26 cellular contexts compared by ENCODE assay signal in the genomic region with DNA sequence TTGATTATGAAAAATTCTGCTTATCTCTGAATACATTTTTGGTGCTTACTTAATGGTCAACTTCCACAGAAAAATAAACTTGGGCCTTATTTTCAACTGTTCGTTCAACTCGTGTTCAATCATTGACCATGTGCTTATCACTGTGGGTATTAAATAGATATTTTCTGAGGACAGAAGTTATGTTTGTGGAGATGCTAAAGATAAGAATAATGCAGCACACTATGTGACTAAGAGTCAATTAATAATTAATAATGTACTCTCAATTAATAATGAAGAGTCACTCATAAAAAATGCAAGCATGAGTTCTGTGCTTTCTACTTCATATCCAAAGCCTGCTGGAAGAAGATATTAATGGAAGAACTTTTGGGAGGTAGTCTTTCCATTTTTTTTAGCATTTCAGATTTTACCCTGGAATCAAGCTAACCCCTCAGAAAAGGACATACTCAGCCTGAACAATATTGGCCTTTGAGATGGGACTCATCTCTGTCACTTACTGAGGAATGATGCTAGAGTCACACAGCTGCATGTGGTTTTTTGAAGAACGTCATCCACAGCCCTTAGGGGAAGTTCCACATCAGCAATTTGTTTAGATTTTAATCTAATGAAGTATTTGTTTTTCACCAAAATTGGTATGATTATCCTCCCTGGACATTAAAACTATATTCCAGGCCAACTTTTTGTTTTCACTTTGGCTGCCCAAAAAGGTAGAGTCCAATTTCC.
DNase-seq lines count a peak whose midpoint lies in the region; ATAC-seq and FAIRE-seq lines count a peak whose summit lies in the region.
"Had no signal": no experiment of that assay in that cellular context is flagged by ENCODE, and none has a peak within 500 bp of the region (broad histone marks: within the 10 kb centered on the region; RNA-seq: fewer than 3 reads in every experiment).

No MANE protein-coding gene starts in this region.

- H3K4me1 Mint-ChIP-seq in activated CD4-positive, alpha-beta T cell treated with anti-CD3 and anti-CD28 coated beads, Interleukin-2, amount 10 ng/mL, durations not matched to agents 24 days and 14 days: peaks cover 4% of the 10 kb centered on the region
- H3K4me1 Mint-ChIP-seq: H9, T-cell had no signal

- WGBS in small intestine, 3 donors: 75 to 90% (median 76%) methylated on average over 3 of the region's 3 CpGs

- H3K4me1 ChIP-seq in small intestine (ENCODE audit: control insufficient read depth in 2 of 2, insufficient read depth in 1 of 2, low read depth in 1 of 2, low read length in 1 of 2): no peaks in the 10 kb centered on the region
- H3K4me1 ChIP-seq: BLaER1, left ventricle myocardium inferior, tibial nerve had no signal

- FAIRE-seq in small intestine (lab: Jason Lieb, UNC): no peak
- FAIRE-seq: GM12878, HTR-8/SVneo had no signal

- intact Hi-C loops in activated CD4-positive, alpha-beta T cell treated with anti-CD3 and anti-CD28 coated beads, Interleukin-2, amount 10 ng/mL, durations not matched to agents 24 days and 14 days (cut with micrococcal nuclease): no loop called here

- H3K27me3 ChIP-seq in small intestine (ENCODE audit: control insufficient read depth in 2 of 2, insufficient read depth in 2 of 2, low read length in 2 of 2): no peaks in the 10 kb centered on the region
- H3K27me3 ChIP-seq: BLaER1, brain microvascular endothelial cell, tibial nerve had no signal

- H3K36me3 ChIP-seq in small intestine (ENCODE audit: control insufficient read depth in 2 of 2, insufficient read depth in 2 of 2, low read length in 2 of 2): no peaks in the 10 kb centered on the region
- H3K36me3 ChIP-seq: BLaER1, brain microvascular endothelial cell, left ventricle myocardium inferior, tibial nerve had no signal

- peaks cover 33% of the 10 kb centered on the region for H3K27me3 Mint-ChIP-seq in activated CD4-positive, alpha-beta T cell treated with anti-CD3 and anti-CD28 coated beads, Interleukin-2, amount 10 ng/mL, durations not matched to agents 24 days and 14 days
- H3K27me3 Mint-ChIP-seq: dendritic cell treated with granulocyte-macrophage colony-stimulating factor and Interleukin-4, amounts not matched to agents 40 ng/mL and 50 ng/mL, for 4 days had no signal

- no peak overlapping the region for H3K27ac Mint-ChIP-seq in activated CD4-positive, alpha-beta T cell treated with anti-CD3 and anti-CD28 coated beads, Interleukin-2, amount 10 ng/mL, durations not matched to agents 24 days and 14 days
- H3K27ac Mint-ChIP-seq: activated CD4-positive, alpha-beta memory T cell treated with anti-CD3 and anti-CD28 coated beads for 36 hours; activated naive CD8-positive, alpha-beta T cell treated with anti-CD3 and anti-CD28 coated beads, Interleukin-2, amount 10 ng/mL, durations not matched to agents 7 days and 5 days; dendritic cell treated with granulocyte-macrophage colony-stimulating factor and Interleukin-4, amounts not matched to agents 40 ng/mL and 50 ng/mL, for 4 days; H9; T-cell had no signal

- ATAC-seq in GM21786 (IDR thresholded peaks at IDR 0.05; ENCODE audit: unreplicated experiment) (peak; percentile 60), HG03159 (IDR thresholded peaks at IDR 0.05; ENCODE audit: unreplicated experiment) (peak; percentile 69), GM21717 (IDR thresholded peaks at IDR 0.05; ENCODE audit: unreplicated experiment) (no peak)
- ATAC-seq: activated T-cell treated with anti-CD3 and anti-CD28 coated beads, Interleukin-2, amount 50 U/mL, for 4 hours; GM12878; T-cell had no signal

- no peak overlapping the region for H3K4me3 ChIP-seq in small intestine (ENCODE audit: low read depth in 1 of 2, low read length in 2 of 2)
- H3K4me3 ChIP-seq: BLaER1, GM12878, left ventricle myocardium inferior, tibial nerve had no signal

- no peak overlapping the region for H3K4me3 Mint-ChIP-seq in activated CD4-positive, alpha-beta T cell treated with anti-CD3 and anti-CD28 coated beads, Interleukin-2, amount 10 ng/mL, durations not matched to agents 24 days and 14 days
- H3K4me3 Mint-ChIP-seq: activated CD4-positive, alpha-beta memory T cell treated with anti-CD3 and anti-CD28 coated beads for 36 hours; activated naive CD8-positive, alpha-beta T cell treated with anti-CD3 and anti-CD28 coated beads, Interleukin-2, amount 10 ng/mL, durations not matched to agents 7 days and 5 days; activated T-cell treated with anti-CD3 and anti-CD28 coated beads, Interleukin-2, amount 50 U/mL, for 4 hours; dendritic cell treated with granulocyte-macrophage colony-stimulating factor and Interleukin-4, amounts not matched to agents 40 ng/mL and 50 ng/mL, for 4 days; H9; T-cell had no signal

- no peak overlapping the region for H3K27ac ChIP-seq in small intestine (ENCODE audit: low read depth in 1 of 2, low read length in 1 of 2)
- H3K27ac ChIP-seq: BLaER1, brain microvascular endothelial cell, left ventricle myocardium inferior, tibial nerve had no signal

- peak; percentile 21 for DNase-seq in activated CD4-positive, alpha-beta T cell treated with anti-CD3 and anti-CD28 coated beads, Interleukin-2, amount 10 ng/mL, durations not matched to agents 24 days and 14 days
- no peak for DNase-seq in activated CD4-positive, alpha-beta T cell treated with anti-CD3 and anti-CD28 coated beads for 48 hours
- DNase-seq in effector CD8-positive, alpha-beta T cell (lab: John Stamatoyannopoulos, UW): no peak
- no peak for DNase-seq in activated CD8-positive, alpha-beta memory T cell treated with anti-CD3 and anti-CD28 coated beads, Interleukin-2, amount 50 U/mL, for 4 hours
- DNase-seq in small intestine: no peak
- DNase-seq: activated CD4-positive, alpha-beta memory T cell treated with anti-CD3 and anti-CD28 coated beads for 36 hours; activated naive CD8-positive, alpha-beta T cell treated with anti-CD3 and anti-CD28 coated beads, Interleukin-2, amount 10 ng/mL, durations not matched to agents 7 days and 5 days; activated T-cell treated with anti-CD3 and anti-CD28 coated beads, Interleukin-2, amount 50 U/mL, for 4 hours; brain microvascular endothelial cell; GDM1; H9; left ventricle myocardium inferior; NCI-H1694; NCI-H446; NK-92 treated with Interleukin-12 subunit alpha and Interleukin-12 subunit beta, amount 100 ng/mL, for 24 hours; retina; stimulated activated naive CD4-positive, alpha-beta T cell; T-cell had no signal

- no peaks in the 10 kb centered on the region for H3K36me3 Mint-ChIP-seq in activated CD4-positive, alpha-beta T cell treated with anti-CD3 and anti-CD28 coated beads, Interleukin-2, amount 10 ng/mL, durations not matched to agents 24 days and 14 days (ENCODE audit: low read depth)
- H3K36me3 Mint-ChIP-seq: activated CD4-positive, alpha-beta memory T cell treated with anti-CD3 and anti-CD28 coated beads for 36 hours; activated naive CD8-positive, alpha-beta T cell treated with anti-CD3 and anti-CD28 coated beads, Interleukin-2, amount 10 ng/mL, durations not matched to agents 7 days and 5 days; T-cell had no signal

- H3K9me3 ChIP-seq in small intestine (ENCODE audit: control insufficient read depth, low read depth): no peaks in the 10 kb centered on the region
- H3K9me3 ChIP-seq: BLaER1, left ventricle myocardium inferior, tibial nerve had no signal

- peaks cover 3% of the 10 kb centered on the region for H3K9me3 Mint-ChIP-seq in activated CD4-positive, alpha-beta T cell treated with anti-CD3 and anti-CD28 coated beads, Interleukin-2, amount 10 ng/mL, durations not matched to agents 24 days and 14 days
- H3K9me3 Mint-ChIP-seq: activated CD4-positive, alpha-beta memory T cell treated with anti-CD3 and anti-CD28 coated beads for 36 hours; activated naive CD8-positive, alpha-beta T cell treated with anti-CD3 and anti-CD28 coated beads, Interleukin-2, amount 10 ng/mL, durations not matched to agents 7 days and 5 days; activated T-cell treated with anti-CD3 and anti-CD28 coated beads, Interleukin-2, amount 50 U/mL, for 4 hours; dendritic cell treated with granulocyte-macrophage colony-stimulating factor and Interleukin-4, amounts not matched to agents 40 ng/mL and 50 ng/mL, for 4 days; H9; T-cell had no signal
